Comparison of ENCODE assay signal across 16 cellular contexts in the genomic region with DNA sequence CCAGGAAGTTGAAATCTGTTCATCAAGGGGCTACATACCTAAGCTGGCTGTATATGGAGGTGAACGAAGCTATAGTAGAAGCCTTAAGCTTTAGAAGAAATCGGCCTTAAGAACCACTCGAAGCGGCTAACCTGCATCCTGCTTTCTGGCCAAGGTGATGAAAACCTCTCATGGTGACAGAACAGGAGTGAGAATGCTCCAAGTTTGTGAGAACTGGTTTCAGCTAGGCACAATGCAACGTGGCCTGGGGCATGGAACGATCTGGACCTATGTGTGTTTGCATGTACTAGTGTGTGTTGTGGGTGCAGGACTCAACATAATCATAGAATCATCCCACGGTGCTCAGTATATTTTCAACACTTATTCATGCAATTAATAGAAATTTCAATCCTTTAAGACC. TPM values are rescaled to one million over a fixed set of nuclear protein-coding genes. Genes with fewer than 3 reads are reported as not detected.
DNase-seq lines count a peak whose midpoint lies in the region; ATAC-seq and TF ChIP-seq lines count a peak whose summit lies in the region.
"Had no signal": no experiment of that assay in that cellular context is flagged by ENCODE, and none has a peak within 500 bp of the region (broad histone marks: within the 10 kb centered on the region; RNA-seq: fewer than 3 reads in every experiment).

No MANE protein-coding gene starts in this region.

- no peak overlapping the region for H2AFZ ChIP-seq in hepatocyte

- intact Hi-C loops in heart right ventricle (cut with DNase I), result loop anchor here in 4 of 10 donors (5.0 to 10.0 kb wide), 3 partner anchors 42 to 130 kb away; partner anchors contain the start of gene EHD4 (in 2 of the 4)

- H3K36me3 ChIP-seq in heart right ventricle, result peaks cover 0 to 35% (median 0%) of the 10 kb centered on the region in 9 donors
- H3K36me3 ChIP-seq in right atrium auricular region, result no peaks in the 10 kb centered on the region
- no peaks in the 10 kb centered on the region for H3K36me3 ChIP-seq in hepatocyte (replicated peaks; ENCODE audit: insufficient read depth, low read depth)

- H3K4me2 ChIP-seq in hepatocyte, result no peak overlapping the region

- peak overlapping the region in 8 of 10 donors; percentile 57 to 92 (median 74) for H3K27ac ChIP-seq in heart right ventricle
- H3K27ac ChIP-seq in right atrium auricular region, result no peak overlapping the region
- H3K27ac ChIP-seq in hepatocyte, result peak overlapping the region; percentile 82
- H3K27ac ChIP-seq: HL-60 had no signal

- H3K27ac Mint-ChIP-seq in T-helper 17 cell, result peak overlapping the region; percentile 94
- H3K27ac Mint-ChIP-seq: B cell; CD8-positive, alpha-beta T cell had no signal

- H3K4me3 Mint-ChIP-seq in T-helper 17 cell, result no peak overlapping the region
- H3K4me3 Mint-ChIP-seq: B cell; CD8-positive, alpha-beta T cell had no signal

- H3K27me3 Mint-ChIP-seq in T-helper 17 cell, result no peaks in the 10 kb centered on the region
- H3K27me3 Mint-ChIP-seq: B cell had no signal

- DNase-seq in heart right ventricle, result no peak
- DNase-seq in right atrium auricular region (ENCODE audit: low spot score), result no peak
- DNase-seq in T-helper 17 cell, result no peak
- DNase-seq in hepatocyte (ENCODE audit: low spot score), result no peak
- DNase-seq in activated naive CD4-positive, alpha-beta T cell treated with Interleukin-2 at 50 U/mL for 16 hours, result no peak
- DNase-seq: CD8-positive, alpha-beta T cell; DMS79 treated with DMSO at 0.1 percent for 48 hours; HCEC 1CT; MV-4-11; NCI-H1417 treated with DMSO at 0.1 percent for 48 hours; NCI-H1930; NCI-H526 treated with DMSO at 0.1 percent for 48 hours had no signal

- H3K4me1 ChIP-seq in heart right ventricle (peaks cover 36 to 100% (median 96%) of the 10 kb centered on the region in 9 donors), right atrium auricular region (peaks cover 0 to 71% of the 10 kb centered on the region in 2 donors), hepatocyte (ENCODE audit: insufficient read depth) (peaks cover 71% of the 10 kb centered on the region)

- peaks cover 27% of the 10 kb centered on the region for H3K79me2 ChIP-seq in hepatocyte

- no peaks in the 10 kb centered on the region for H4K20me1 ChIP-seq in hepatocyte (ENCODE audit: insufficient read depth, poor library complexity, severe bottlenecking)

- H3K36me3 Mint-ChIP-seq in T-helper 17 cell (ENCODE audit: low read depth), result peaks cover 5% of the 10 kb centered on the region

- no peak for ATAC-seq in heart right ventricle
- ATAC-seq in T-helper 17 cell, result no peak
- no peak for ATAC-seq in GM19395 (IDR thresholded peaks at IDR 0.05; ENCODE audit: unreplicated experiment)
- ATAC-seq in HG02588 (IDR thresholded peaks at IDR 0.05; ENCODE audit: unreplicated experiment), result no peak
- ATAC-seq: CD8-positive, alpha-beta T cell had no signal

- H3K4me1 Mint-ChIP-seq in T-helper 17 cell, result peaks cover 43% of the 10 kb centered on the region

- 41 to 62% methylated on average over 7 of the region's 7 CpGs for WGBS in heart right ventricle, 2 donors
- WGBS in hepatocyte (ENCODE audit: low lambda C conversion rate, missing lambda C conversion rate), result 93% methylated on average over 7 of the region's 7 CpGs

- H3K4me3 ChIP-seq in heart right ventricle (no peak overlapping the region), right atrium auricular region (no peak overlapping the region), hepatocyte (no peak overlapping the region)

- no peaks in the 10 kb centered on the region for H3K9me2 ChIP-seq in hepatocyte (replicated peaks; ENCODE audit: insufficient read depth)

- TF ChIP-seq CTCF in heart right ventricle (IDR thresholded peaks at IDR 0.05) (no peak), right atrium auricular region (IDR thresholded peaks at IDR 0.05) (no peak), hepatocyte (IDR thresholded peaks at IDR 0.05; ENCODE audit: poor library complexity) (no peak)

- H3K9me3 ChIP-seq in heart right ventricle (no peaks in the 10 kb centered on the region), right atrium auricular region (no peaks in the 10 kb centered on the region), T-helper 17 cell (ENCODE audit: control insufficient read depth, low read length, poor library complexity, severe bottlenecking) (no peaks in the 10 kb centered on the region), hepatocyte (ENCODE audit: low read depth) (no peaks in the 10 kb centered on the region)

- H3K27me3 ChIP-seq in heart right ventricle, result no peaks in the 10 kb centered on the region
- no peaks in the 10 kb centered on the region for H3K27me3 ChIP-seq in right atrium auricular region
- no peaks in the 10 kb centered on the region for H3K27me3 ChIP-seq in hepatocyte

RNA-seq across cellular contexts. Expression of gene SPTBN5, which starts 31.4 kb away (rescaled TPM):
- 1 to 10 TPM; 1.6 to 5.9 (median 2.4) TPM for total RNA-seq in heart right ventricle
- polyA plus RNA-seq in heart right ventricle, result 1 to 10 TPM in 1 of 2 donors, under 1 TPM in 1; 0.94 to 8.7 TPM
- 1 to 10 TPM in 1 of 2 donors, under 1 TPM in 1; 0.63 to 1.3 TPM for total RNA-seq in right atrium auricular region
- 1 to 10 TPM; 1.9 to 2.2 TPM for total RNA-seq in T-helper 17 cell
- total RNA-seq in hepatocyte, result 1.7 and 2.0 TPM in 2 replicates
- polyA plus RNA-seq in hepatocyte, result 1.9 and 2.6 TPM in 2 replicates

RNA-seq across cellular contexts. Expression of gene EHD4, which starts 47.1 kb away (rescaled TPM):
- total RNA-seq in heart right ventricle (10 to 100 TPM; 29.8 to 62.7 (median 46.6) TPM), right atrium auricular region (10 to 100 TPM; 22.2 to 26.3 TPM), T-helper 17 cell (10 to 100 TPM; 57.6 to 79.9 TPM), hepatocyte (26.4 and 27.3 TPM in 2 replicates)
- polyA plus RNA-seq in heart right ventricle (10 to 100 TPM; 23.4 to 24.2 TPM), hepatocyte (30.9 and 34.7 TPM in 2 replicates)

Comparison
In these comparisons a context has a peak if more than half of its experiments do, and no peak if none do; other contexts are left out.
1. H3K27ac ChIP-seq: peak in heart right ventricle (8 of 10) and hepatocyte (single experiment); none in right atrium auricular region (0 of 2).